1 cellular context compared by ENCODE assay signal in the genomic region with DNA sequence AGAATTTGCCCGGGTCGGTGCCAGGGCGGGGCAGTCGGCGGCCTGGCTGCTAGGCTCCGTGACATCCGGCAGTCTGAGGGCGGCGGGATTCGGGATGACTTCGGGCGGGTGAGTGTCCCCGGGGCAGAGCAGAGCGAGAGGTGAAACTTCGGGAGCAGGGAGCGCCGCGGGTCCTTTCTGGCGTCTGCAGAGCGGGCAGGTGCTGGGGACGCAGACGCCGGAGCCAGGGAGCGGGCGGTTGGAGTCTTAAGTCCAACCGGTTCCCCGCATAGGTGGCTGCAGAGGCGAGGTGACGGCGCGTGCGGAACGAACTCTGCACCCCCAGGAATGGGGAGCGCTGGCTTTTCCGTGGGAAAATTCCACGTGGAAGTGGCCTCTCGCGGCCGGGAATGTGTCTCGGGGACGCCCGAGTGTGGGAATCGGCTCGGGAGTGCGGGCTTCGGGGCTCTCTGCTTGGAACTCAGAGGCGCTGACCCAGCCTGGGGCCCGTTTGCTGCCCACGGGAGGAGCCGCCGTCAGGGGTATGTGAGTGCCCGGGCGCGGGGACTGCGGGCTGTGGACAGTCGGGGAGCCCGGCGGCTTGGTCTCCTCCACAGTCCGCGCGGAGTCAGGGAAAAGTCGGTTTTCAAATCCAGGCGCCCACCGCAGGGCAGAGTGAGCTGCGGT.
TF ChIP-seq lines count a peak whose summit lies in the region.

Gene B4GALNT2, plus strand, starts transcription at position 71 of the 666 bp plus-strand sequence. Its CDS starts 24 bp downstream, at position 95.

TF ChIP-seq in HepG2, 621 proteins besides CTCF, POLR2A, EP300 and RAD21 (continued from another document and continues in another):
- TF ChIP-seq, protein P1, sequence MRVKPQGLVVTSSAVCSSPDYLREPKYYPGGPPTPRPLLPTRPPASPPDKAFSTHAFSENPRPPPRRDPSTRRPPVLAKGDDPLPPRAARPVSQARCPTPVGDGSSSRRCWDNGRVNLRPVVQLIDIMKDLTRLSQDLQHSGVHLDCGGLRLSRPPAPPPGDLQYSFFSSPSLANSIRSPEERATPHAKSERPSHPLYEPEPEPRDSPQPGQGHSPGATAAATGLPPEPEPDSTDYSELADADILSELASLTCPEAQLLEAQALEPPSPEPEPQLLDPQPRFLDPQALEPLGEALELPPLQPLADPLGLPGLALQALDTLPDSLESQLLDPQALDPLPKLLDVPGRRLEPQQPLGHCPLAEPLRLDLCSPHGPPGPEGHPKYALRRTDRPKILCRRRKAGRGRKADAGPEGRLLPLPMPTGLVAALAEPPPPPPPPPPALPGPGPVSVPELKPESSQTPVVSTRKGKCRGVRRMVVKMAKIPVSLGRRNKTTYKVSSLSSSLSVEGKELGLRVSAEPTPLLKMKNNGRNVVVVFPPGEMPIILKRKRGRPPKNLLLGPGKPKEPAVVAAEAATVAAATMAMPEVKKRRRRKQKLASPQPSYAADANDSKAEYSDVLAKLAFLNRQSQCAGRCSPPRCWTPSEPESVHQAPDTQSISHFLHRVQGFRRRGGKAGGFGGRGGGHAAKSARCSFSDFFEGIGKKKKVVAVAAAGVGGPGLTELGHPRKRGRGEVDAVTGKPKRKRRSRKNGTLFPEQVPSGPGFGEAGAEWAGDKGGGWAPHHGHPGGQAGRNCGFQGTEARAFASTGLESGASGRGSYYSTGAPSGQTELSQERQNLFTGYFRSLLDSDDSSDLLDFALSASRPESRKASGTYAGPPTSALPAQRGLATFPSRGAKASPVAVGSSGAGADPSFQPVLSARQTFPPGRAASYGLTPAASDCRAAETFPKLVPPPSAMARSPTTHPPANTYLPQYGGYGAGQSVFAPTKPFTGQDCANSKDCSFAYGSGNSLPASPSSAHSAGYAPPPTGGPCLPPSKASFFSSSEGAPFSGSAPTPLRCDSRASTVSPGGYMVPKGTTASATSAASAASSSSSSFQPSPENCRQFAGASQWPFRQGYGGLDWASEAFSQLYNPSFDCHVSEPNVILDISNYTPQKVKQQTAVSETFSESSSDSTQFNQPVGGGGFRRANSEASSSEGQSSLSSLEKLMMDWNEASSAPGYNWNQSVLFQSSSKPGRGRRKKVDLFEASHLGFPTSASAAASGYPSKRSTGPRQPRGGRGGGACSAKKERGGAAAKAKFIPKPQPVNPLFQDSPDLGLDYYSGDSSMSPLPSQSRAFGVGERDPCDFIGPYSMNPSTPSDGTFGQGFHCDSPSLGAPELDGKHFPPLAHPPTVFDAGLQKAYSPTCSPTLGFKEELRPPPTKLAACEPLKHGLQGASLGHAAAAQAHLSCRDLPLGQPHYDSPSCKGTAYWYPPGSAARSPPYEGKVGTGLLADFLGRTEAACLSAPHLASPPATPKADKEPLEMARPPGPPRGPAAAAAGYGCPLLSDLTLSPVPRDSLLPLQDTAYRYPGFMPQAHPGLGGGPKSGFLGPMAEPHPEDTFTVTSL (CRISPR knock-in tag; IDR thresholded peaks at IDR 0.05; ENCODE audit: borderline replicate concordance), result no peak
- TF ChIP-seq ZNF710 (CRISPR knock-in tag; IDR thresholded peaks at IDR 0.05; ENCODE audit: borderline replicate concordance) (no peak), NFE2L1 (CRISPR knock-in tag; IDR thresholded peaks at IDR 0.05; ENCODE audit: borderline replicate concordance) (no peak), ZNF263 (CRISPR knock-in tag; IDR thresholded peaks at IDR 0.05) (peak; percentile 62), ZNF883 (CRISPR knock-in tag; IDR thresholded peaks at IDR 0.05; ENCODE audit: not compliant biosample characterization) (no peak), ZNF17 (CRISPR knock-in tag; IDR thresholded peaks at IDR 0.05) (no peak), UBTF (CRISPR knock-in tag; IDR thresholded peaks at IDR 0.05) (peak; percentile 69), KLF16 (CRISPR knock-in tag; IDR thresholded peaks at IDR 0.05) (no peak), FOXK1 (CRISPR knock-in tag; IDR thresholded peaks at IDR 0.05; ENCODE audit: borderline replicate concordance, low read depth) (no peak), PRDM4 (CRISPR knock-in tag; IDR thresholded peaks at IDR 0.05; ENCODE audit: borderline replicate concordance) (no peak), ZNF552 (CRISPR knock-in tag; IDR thresholded peaks at IDR 0.05; ENCODE audit: borderline replicate concordance) (no peak), HDAC1 (CRISPR knock-in tag; IDR thresholded peaks at IDR 0.05) (peak; percentile 37; the same call in 1 of the 2 replicates), MYC (CRISPR knock-in tag; IDR thresholded peaks at IDR 0.05; ENCODE audit: borderline replicate concordance) (0 out of 2 replicates have a peak, but pooled peaks have one; percentile 23), ARNT (IDR thresholded peaks at IDR 0.05) (no peak), ZBTB10 (CRISPR knock-in tag; IDR thresholded peaks at IDR 0.05; ENCODE audit: borderline replicate concordance) (0 out of 2 replicates have a peak, but pooled peaks have one; percentile 45), PLSCR1 (CRISPR knock-in tag; IDR thresholded peaks at IDR 0.05; ENCODE audit: borderline replicate concordance) (no peak), KDM6A (CRISPR knock-in tag; IDR thresholded peaks at IDR 0.05; ENCODE audit: low read depth) (no peak), NR0B2 (CRISPR knock-in tag; IDR thresholded peaks at IDR 0.05) (no peak), ZNF629 (CRISPR knock-in tag; conservative IDR thresholded peaks at IDR 0.05) (no peak), MXI1 (IDR thresholded peaks at IDR 0.05; ENCODE audit: borderline replicate concordance, low read depth, low read length) (no peak)
- TF ChIP-seq, protein P2, sequence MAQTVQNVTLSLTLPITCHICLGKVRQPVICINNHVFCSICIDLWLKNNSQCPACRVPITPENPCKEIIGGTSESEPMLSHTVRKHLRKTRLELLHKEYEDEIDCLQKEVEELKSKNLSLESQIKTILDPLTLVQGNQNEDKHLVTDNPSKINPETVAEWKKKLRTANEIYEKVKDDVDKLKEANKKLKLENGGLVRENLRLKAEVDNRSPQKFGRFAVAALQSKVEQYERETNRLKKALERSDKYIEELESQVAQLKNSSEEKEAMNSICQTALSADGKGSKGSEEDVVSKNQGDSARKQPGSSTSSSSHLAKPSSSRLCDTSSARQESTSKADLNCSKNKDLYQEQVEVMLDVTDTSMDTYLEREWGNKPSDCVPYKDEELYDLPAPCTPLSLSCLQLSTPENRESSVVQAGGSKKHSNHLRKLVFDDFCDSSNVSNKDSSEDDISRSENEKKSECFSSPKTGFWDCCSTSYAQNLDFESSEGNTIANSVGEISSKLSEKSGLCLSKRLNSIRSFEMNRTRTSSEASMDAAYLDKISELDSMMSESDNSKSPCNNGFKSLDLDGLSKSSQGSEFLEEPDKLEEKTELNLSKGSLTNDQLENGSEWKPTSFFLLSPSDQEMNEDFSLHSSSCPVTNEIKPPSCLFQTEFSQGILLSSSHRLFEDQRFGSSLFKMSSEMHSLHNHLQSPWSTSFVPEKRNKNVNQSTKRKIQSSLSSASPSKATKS (CRISPR knock-in tag; IDR thresholded peaks at IDR 0.05), result no peak
- TF ChIP-seq, protein P3, sequence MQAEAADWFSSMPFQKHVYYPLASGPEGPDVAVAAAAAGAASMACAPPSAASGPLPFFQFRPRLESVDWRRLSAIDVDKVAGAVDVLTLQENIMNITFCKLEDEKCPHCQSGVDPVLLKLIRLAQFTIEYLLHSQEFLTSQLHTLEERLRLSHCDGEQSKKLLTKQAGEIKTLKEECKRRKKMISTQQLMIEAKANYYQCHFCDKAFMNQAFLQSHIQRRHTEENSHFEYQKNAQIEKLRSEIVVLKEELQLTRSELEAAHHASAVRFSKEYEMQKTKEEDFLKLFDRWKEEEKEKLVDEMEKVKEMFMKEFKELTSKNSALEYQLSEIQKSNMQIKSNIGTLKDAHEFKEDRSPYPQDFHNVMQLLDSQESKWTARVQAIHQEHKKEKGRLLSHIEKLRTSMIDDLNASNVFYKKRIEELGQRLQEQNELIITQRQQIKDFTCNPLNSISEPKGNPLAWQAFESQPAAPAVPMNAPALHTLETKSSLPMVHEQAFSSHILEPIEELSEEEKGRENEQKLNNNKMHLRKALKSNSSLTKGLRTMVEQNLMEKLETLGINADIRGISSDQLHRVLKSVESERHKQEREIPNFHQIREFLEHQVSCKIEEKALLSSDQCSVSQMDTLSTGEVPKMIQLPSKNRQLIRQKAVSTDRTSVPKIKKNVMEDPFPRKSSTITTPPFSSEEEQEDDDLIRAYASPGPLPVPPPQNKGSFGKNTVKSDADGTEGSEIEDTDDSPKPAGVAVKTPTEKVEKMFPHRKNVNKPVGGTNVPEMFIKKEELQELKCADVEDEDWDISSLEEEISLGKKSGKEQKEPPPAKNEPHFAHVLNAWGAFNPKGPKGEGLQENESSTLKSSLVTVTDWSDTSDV (CRISPR knock-in tag; IDR thresholded peaks at IDR 0.05), result no peak
- TF ChIP-seq, protein P4, sequence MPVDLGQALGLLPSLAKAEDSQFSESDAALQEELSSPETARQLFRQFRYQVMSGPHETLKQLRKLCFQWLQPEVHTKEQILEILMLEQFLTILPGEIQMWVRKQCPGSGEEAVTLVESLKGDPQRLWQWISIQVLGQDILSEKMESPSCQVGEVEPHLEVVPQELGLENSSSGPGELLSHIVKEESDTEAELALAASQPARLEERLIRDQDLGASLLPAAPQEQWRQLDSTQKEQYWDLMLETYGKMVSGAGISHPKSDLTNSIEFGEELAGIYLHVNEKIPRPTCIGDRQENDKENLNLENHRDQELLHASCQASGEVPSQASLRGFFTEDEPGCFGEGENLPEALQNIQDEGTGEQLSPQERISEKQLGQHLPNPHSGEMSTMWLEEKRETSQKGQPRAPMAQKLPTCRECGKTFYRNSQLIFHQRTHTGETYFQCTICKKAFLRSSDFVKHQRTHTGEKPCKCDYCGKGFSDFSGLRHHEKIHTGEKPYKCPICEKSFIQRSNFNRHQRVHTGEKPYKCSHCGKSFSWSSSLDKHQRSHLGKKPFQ (CRISPR knock-in tag; IDR thresholded peaks at IDR 0.05; ENCODE audit: insufficient replicate concordance), result no peak
